Comparison of ENCODE assay signal across 20 cellular contexts in genomic region chr13:33189470-33189869, GRCh38.
A peak's percentile ranks its signal among the peaks of the same experiment; 100 is the strongest.
DNase-seq lines count a peak whose midpoint lies in the region; ATAC-seq and TF ChIP-seq lines count a peak whose summit lies in the region.
"Had no signal": no experiment of that assay in that cellular context is flagged by ENCODE, and none has a peak within 500 bp of the region (broad histone marks: within the 10 kb centered on the region; RNA-seq: fewer than 3 reads in every experiment).

No MANE protein-coding gene starts in this region.

- H3K4me1 Mint-ChIP-seq in osteocyte (ENCODE audit: unreplicated experiment), result peaks cover 93% of the 10 kb centered on the region

- DNase-seq in heart right ventricle (no peak), cardiac septum (ENCODE audit: low spot score) (no peak), breast epithelium (ENCODE audit: low spot score in 2 of 2) (no peak), osteocyte (ENCODE audit: extremely low spot score, unreplicated experiment) (no peak), vagina (ENCODE audit: extremely low spot score in 2 of 2) (no peak), KBM-7 (no peak)
- DNase-seq: activated CD4-positive, alpha-beta T cell treated with anti-CD3 and anti-CD28 coated beads, Interleukin-2, amount 50 U/mL, for 4 hours; activated naive CD4-positive, alpha-beta T cell treated with Interleukin-2 at 50 U/mL for 16 hours; amygdala; DMS153; GF-D8; head of caudate nucleus; NCI-H2029; NCI-H446 treated with DMSO at 0.1 percent for 48 hours; RPMI8226; stimulated activated naive CD8-positive, alpha-beta T cell treated with anti-CD3 and anti-CD28 coated beads, Interleukin-15, amount 100 ng/mL, for 72 hours; T-cell had no signal

- H3K4me1 ChIP-seq in heart right ventricle, result peaks cover 21 to 98% (median 87%) of the 10 kb centered on the region in 9 donors
- H3K4me1 ChIP-seq in breast epithelium, result no peaks in the 10 kb centered on the region
- H3K4me1 ChIP-seq in vagina, result peaks cover 68% of the 10 kb centered on the region

- H3K4me3 Mint-ChIP-seq in osteocyte (ENCODE audit: unreplicated experiment), result no peak overlapping the region
- H3K4me3 Mint-ChIP-seq: CD14-positive monocyte; stimulated activated naive CD8-positive, alpha-beta T cell treated with anti-CD3 and anti-CD28 coated beads, Interleukin-15, amount 100 ng/mL, for 72 hours; T-cell had no signal

- no peak for ATAC-seq in heart right ventricle
- no peak for ATAC-seq in HG03565 (IDR thresholded peaks at IDR 0.05; ENCODE audit: unreplicated experiment)
- ATAC-seq in GM21825 (IDR thresholded peaks at IDR 0.05; ENCODE audit: unreplicated experiment), result no peak
- ATAC-seq: stimulated activated naive CD8-positive, alpha-beta T cell treated with anti-CD3 and anti-CD28 coated beads, Interleukin-15, amount 100 ng/mL, for 72 hours; T-cell had no signal

- H3K27me3 Mint-ChIP-seq in osteocyte (ENCODE audit: unreplicated experiment), result no peaks in the 10 kb centered on the region

- H3K9me3 Mint-ChIP-seq in osteocyte (ENCODE audit: unreplicated experiment), result no peaks in the 10 kb centered on the region
- H3K9me3 Mint-ChIP-seq: CD14-positive monocyte; stimulated activated naive CD8-positive, alpha-beta T cell treated with anti-CD3 and anti-CD28 coated beads, Interleukin-15, amount 100 ng/mL, for 72 hours; T-cell had no signal

- H3K27ac Mint-ChIP-seq in osteocyte (ENCODE audit: unreplicated experiment), result peak overlapping the region; percentile 97
- H3K27ac Mint-ChIP-seq: T-cell had no signal

- TF ChIP-seq POLR2A in breast epithelium (IDR thresholded peaks at IDR 0.05) (no peak), vagina (IDR thresholded peaks at IDR 0.05) (no peak)

- no peaks in the 10 kb centered on the region for H3K9me3 ChIP-seq in heart right ventricle
- H3K9me3 ChIP-seq in breast epithelium, result no peaks in the 10 kb centered on the region
- H3K9me3 ChIP-seq in vagina, result no peaks in the 10 kb centered on the region

- in situ Hi-C loops in KBM-7 (cut with MboI; ENCODE audit: low pct_unique_long_range_greater_than_20kb, low sequenced_read_pairs), result no loop called here

- H3K4me3 ChIP-seq in heart right ventricle, result no peak overlapping the region
- no peak overlapping the region for H3K4me3 ChIP-seq in breast epithelium
- no peak overlapping the region for H3K4me3 ChIP-seq in vagina

- peak overlapping the region in 9 of 10 donors; percentile 5 to 75 (median 26) for H3K27ac ChIP-seq in heart right ventricle
- H3K27ac ChIP-seq in breast epithelium, result peak overlapping the region; percentile 61 to 66
- peak overlapping the region; percentile 33 for H3K27ac ChIP-seq in vagina

- H3K36me3 Mint-ChIP-seq in osteocyte (ENCODE audit: unreplicated experiment), result peaks cover 15% of the 10 kb centered on the region
- H3K36me3 Mint-ChIP-seq: CD14-positive monocyte, T-cell had no signal

- 77 to 84% methylated on average over 6 of the region's 6 CpGs for WGBS in heart right ventricle, 2 donors

- H3K36me3 ChIP-seq in heart right ventricle (peaks cover 0 to 5% (median 0%) of the 10 kb centered on the region in 9 donors), breast epithelium (no peaks in the 10 kb centered on the region), vagina (no peaks in the 10 kb centered on the region)

- no peaks in the 10 kb centered on the region for H3K27me3 ChIP-seq in heart right ventricle
- H3K27me3 ChIP-seq in breast epithelium, result no peaks in the 10 kb centered on the region
- no peaks in the 10 kb centered on the region for H3K27me3 ChIP-seq in vagina

- TF ChIP-seq CTCF in heart right ventricle (IDR thresholded peaks at IDR 0.05) (no peak), breast epithelium (IDR thresholded peaks at IDR 0.05) (no peak), osteocyte (IDR thresholded peaks at IDR 0.05) (no peak), vagina (IDR thresholded peaks at IDR 0.05) (no peak)

- intact Hi-C loops in heart right ventricle (cut with DNase I), result no loop called here
- intact Hi-C loops in cardiac septum (cut with DNase I), result no loop called here
- intact Hi-C loops in breast epithelium (cut with DNase I; ENCODE audit: low total_unique reads), result no loop called here
- intact Hi-C loops in vagina (cut with DNase I), result no loop called here
